8 cellular contexts compared by ENCODE assay signal in the genomic region with DNA sequence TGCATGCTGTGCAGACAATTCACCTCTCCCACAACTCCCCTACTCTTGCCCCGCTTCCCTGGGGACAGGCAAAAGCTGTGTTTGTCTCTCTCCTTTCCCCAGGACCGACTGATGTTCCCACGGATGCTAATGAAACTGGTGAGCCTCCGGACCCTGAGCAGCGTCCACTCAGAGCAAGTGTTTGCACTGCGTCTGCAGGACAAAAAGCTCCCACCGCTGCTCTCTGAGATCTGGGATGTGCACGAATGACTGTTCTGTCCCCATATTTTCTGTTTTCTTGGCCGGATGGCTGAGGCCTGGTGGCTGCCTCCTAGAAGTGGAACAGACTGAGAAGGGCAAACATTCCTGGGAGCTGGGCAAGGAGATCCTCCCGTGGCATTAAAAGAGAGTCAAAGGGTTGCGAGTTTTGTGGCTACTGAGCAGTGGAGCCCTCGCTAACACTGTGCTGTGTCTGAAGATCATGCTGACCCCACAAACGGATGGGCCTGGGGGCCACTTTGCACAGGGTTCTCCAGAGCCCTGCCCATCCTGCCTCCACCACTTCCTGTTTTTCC. TPM values are rescaled to one million over a fixed set of nuclear protein-coding genes. Genes with fewer than 3 reads are reported as not detected.
DNase-seq lines count a peak whose midpoint lies in the region; ATAC-seq and TF ChIP-seq lines count a peak whose summit lies in the region.

No MANE protein-coding gene starts in this region.

- peaks cover 16% of the 10 kb centered on the region for H3K4me1 ChIP-seq in BE2C
- peaks cover 30% of the 10 kb centered on the region for H3K4me1 ChIP-seq in neuron (ENCODE audit: insufficient read depth, low read length)

- H2AFZ ChIP-seq in neuron (ENCODE audit: low read depth, low read length) = peak overlapping the region; percentile 76

- TF ChIP-seq CTCF in BE2C (IDR thresholded peaks at IDR 0.05; ENCODE audit: low read depth, low read length) (no peak), coronary artery (IDR thresholded peaks at IDR 0.05) (no peak)

- H3K27me3 ChIP-seq in BE2C = no peaks in the 10 kb centered on the region
- no peaks in the 10 kb centered on the region for H3K27me3 ChIP-seq in neuron (ENCODE audit: insufficient read depth, low read length)

- H3K4me3 ChIP-seq in BE2C (ENCODE audit: low read depth, low read length) = peak overlapping the region; percentile 61; the same call in 1 of the 2 replicates
- peak overlapping the region; percentile 58 for H3K4me3 ChIP-seq in Jurkat, Clone E6-1 (ENCODE audit: low read length)
- H3K4me3 ChIP-seq in coronary artery = peak overlapping the region; percentile 91
- H3K4me3 ChIP-seq in neuron (ENCODE audit: low read length) = peak overlapping the region; percentile 76

- no peaks in the 10 kb centered on the region for H3K36me3 ChIP-seq in BE2C
- H3K36me3 ChIP-seq in neuron (ENCODE audit: insufficient read depth, low read length) = no peaks in the 10 kb centered on the region

- H3K9me3 ChIP-seq in BE2C (no peaks in the 10 kb centered on the region), neuron (ENCODE audit: low read length) (no peaks in the 10 kb centered on the region)

- H3K27ac ChIP-seq in coronary artery = peak overlapping the region; percentile 86 to 98

- no peak for DNase-seq in BE2C
- DNase-seq in Jurkat, Clone E6-1 (ENCODE audit: low read depth, low spot score) = no peak
- no peak for DNase-seq in coronary artery (ENCODE audit: low spot score)
- DNase-seq in mesenteric fat pad (ENCODE audit: low spot score) = no peak

- ATAC-seq in HG02938 (IDR thresholded peaks at IDR 0.05; ENCODE audit: unreplicated experiment) = no peak
- ATAC-seq in HG02973 (IDR thresholded peaks at IDR 0.05; ENCODE audit: unreplicated experiment) = no peak
- no peak for ATAC-seq in GM19351 (IDR thresholded peaks at IDR 0.05; ENCODE audit: unreplicated experiment)

RNA-seq across cellular contexts. Expression of gene MADD, which starts 1.4 kb away (rescaled TPM):
- polyA plus RNA-seq in BE2C (2012; ENCODE audit: insufficient read depth, insufficient read length, low read depth) = 47.1 TPM
- 38.7 TPM for polyA plus RNA-seq in Jurkat, Clone E6-1 (2012; ENCODE audit: insufficient read depth, insufficient read length)
- 35.7 TPM for total RNA-seq in mesenteric fat pad

RNA-seq across cellular contexts. Expression of gene NR1H3, which starts 10.7 kb away (rescaled TPM):
- polyA plus RNA-seq in BE2C (2012; ENCODE audit: insufficient read depth, insufficient read length, low read depth) = 5.2 TPM
- polyA plus RNA-seq in Jurkat, Clone E6-1 (2012; ENCODE audit: insufficient read depth, insufficient read length) = 31.8 TPM
- 73.2 TPM for total RNA-seq in mesenteric fat pad

RNA-seq across cellular contexts. Expression of gene ACP2, which starts 19.9 kb away (rescaled TPM):
- 25.2 TPM for polyA plus RNA-seq in BE2C (2012; ENCODE audit: insufficient read depth, insufficient read length, low read depth)
- 21.7 TPM for polyA plus RNA-seq in Jurkat, Clone E6-1 (2012; ENCODE audit: insufficient read depth, insufficient read length)
- 38.2 TPM for total RNA-seq in mesenteric fat pad

RNA-seq across cellular contexts. Expression of gene DDB2, which starts 53.8 kb away (rescaled TPM):
- 22.1 TPM for polyA plus RNA-seq in BE2C (2012; ENCODE audit: insufficient read depth, insufficient read length, low read depth)
- 44.1 TPM for polyA plus RNA-seq in Jurkat, Clone E6-1 (2012; ENCODE audit: insufficient read depth, insufficient read length)
- total RNA-seq in mesenteric fat pad = 21.0 TPM
